ENCODE assay signal across 9 cellular contexts in genomic region chr17:78873519-78874340, GRCh38. TPM values are rescaled to one million over a fixed set of nuclear protein-coding genes. Genes with fewer than 3 reads are reported as not detected.
DNase-seq lines count a peak whose midpoint lies in the region; ATAC-seq and TF ChIP-seq lines count a peak whose summit lies in the region.
"Had no signal": no experiment of that assay in that cellular context is flagged by ENCODE, and none has a peak within 500 bp of the region (broad histone marks: within the 10 kb centered on the region; RNA-seq: fewer than 3 reads in every experiment).

No MANE protein-coding gene starts in this region.

- TF ChIP-seq CTCF in breast epithelium (IDR thresholded peaks at IDR 0.05): no peak

- no peak overlapping the region for H3K4me3 ChIP-seq in breast epithelium

- peak overlapping the region; percentile 64 to 71 for H3K27ac ChIP-seq in breast epithelium

- DNase-seq in A172 (ENCODE audit: low spot score) (peak; percentile 97), NCI-H146 (lab: John Stamatoyannopoulos, UW) (peak; percentile 41), breast epithelium (ENCODE audit: low spot score in 2 of 2) (no peak), midbrain (lab: John Stamatoyannopoulos, UW) (peak; percentile 63)
- DNase-seq in effector CD8-positive, alpha-beta T cell (lab: John Stamatoyannopoulos, UW): no peak
- DNase-seq in stimulated activated naive CD8-positive, alpha-beta T cell treated with anti-CD3 and anti-CD28 coated beads, Interleukin-15, Interleukin-2, amounts not matched to agents 100 U/mL and 50 U/mL, for 24 hours: no peak

- ATAC-seq in HG03159 (IDR thresholded peaks at IDR 0.05; ENCODE audit: unreplicated experiment): no peak
- no peak for ATAC-seq in HG03108 (IDR thresholded peaks at IDR 0.05; ENCODE audit: unreplicated experiment)
- ATAC-seq in stimulated activated naive CD8-positive, alpha-beta T cell treated with anti-CD3 and anti-CD28 coated beads, Interleukin-15, Interleukin-2, amounts not matched to agents 100 U/mL and 50 U/mL, for 24 hours: no peak

- no peaks in the 10 kb centered on the region for H3K9me3 ChIP-seq in breast epithelium

- intact Hi-C loops in breast epithelium (cut with DNase I; ENCODE audit: low total_unique reads): no loop called here

- H3K4me1 ChIP-seq in breast epithelium: peaks cover 0 to 2% of the 10 kb centered on the region in 2 donors

- no peak for TF ChIP-seq POLR2A in breast epithelium (IDR thresholded peaks at IDR 0.05)

- H3K36me3 ChIP-seq in breast epithelium: no peaks in the 10 kb centered on the region

- no peaks in the 10 kb centered on the region for H3K27me3 ChIP-seq in breast epithelium

RNA-seq across cellular contexts. Expression of gene CEP295NL, which starts 29.3 kb away (rescaled TPM):
- total RNA-seq in A172 (2014; rRNA removed; shearing (Covaris generic)): 0.81 and 0.89 TPM in 2 replicates
- 1 to 10 TPM; 1.8 to 7.2 (median 2.6) TPM for total RNA-seq in breast epithelium
- total RNA-seq: activated CD8-positive, alpha-beta memory T cell treated with anti-CD3 and anti-CD28 coated beads for 36 hours had no signal

RNA-seq across cellular contexts. Expression of gene USP36, which starts 33.1 kb away (rescaled TPM):
- 15.9 and 33.6 TPM in 2 replicates for total RNA-seq in A172 (2014; rRNA removed; shearing (Covaris generic))
- 10 to 100 TPM; 50.2 to 58.8 (median 55.4) TPM for total RNA-seq in breast epithelium

RNA-seq across cellular contexts. Expression of gene TIMP2, which starts 51.5 kb away (rescaled TPM):
- total RNA-seq in A172 (2014; rRNA removed; shearing (Covaris generic)): 257 and 279 TPM in 2 replicates
- 100 to 1,000 TPM in 2 of 3 donors, 10 to 100 TPM in 1; 72.0 to 344 (median 112) TPM for total RNA-seq in breast epithelium

Comparison
In these comparisons a context has a peak if more than half of its experiments do, and no peak if none do; other contexts are left out.
1. DNase-seq: peak in A172 (single experiment), NCI-H146 (single experiment) and midbrain (single experiment); none in breast epithelium (0 of 2), effector CD8-positive, alpha-beta T cell (single experiment) and stimulated activated naive CD8-positive, alpha-beta T cell treated with anti-CD3 and anti-CD28 coated beads, Interleukin-15, Interleukin-2, amounts not matched to agents 100 U/mL and 50 U/mL, for 24 hours (single experiment).